ENCODE assay signal across 16 cellular contexts in the genomic region with DNA sequence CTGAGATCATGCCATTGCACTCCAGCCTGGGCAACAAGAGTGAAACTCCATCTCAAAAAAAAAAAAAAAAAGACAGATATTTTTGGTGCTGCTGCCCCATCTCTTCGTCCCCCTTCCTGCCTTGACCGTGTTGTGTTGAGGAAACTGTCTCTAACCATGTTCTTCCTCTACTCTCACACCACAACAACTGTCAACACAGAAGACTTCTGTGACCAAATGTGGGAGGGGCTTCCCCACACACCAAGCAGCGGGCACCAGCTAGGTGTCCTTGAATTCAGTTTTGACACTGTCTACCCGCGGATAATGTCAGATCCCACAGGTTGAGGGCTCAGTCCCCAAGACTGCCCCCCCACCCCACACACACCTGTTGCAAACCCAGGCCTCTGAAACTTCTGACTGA.
DNase-seq lines count a peak whose midpoint lies in the region; ATAC-seq, FAIRE-seq and TF ChIP-seq lines count a peak whose summit lies in the region.
"Had no signal": no experiment of that assay in that cellular context is flagged by ENCODE, and none has a peak within 500 bp of the region (broad histone marks: within the 10 kb centered on the region; RNA-seq: fewer than 3 reads in every experiment).

No MANE protein-coding gene starts in this region.

- CTCF ChIA-PET in CD4-positive, alpha-beta memory T cell (lab: Charles Lee; ENCODE audit: partially characterized antibody) = no interaction called here
- CTCF ChIA-PET in GM12878 (lab: Yijun Ruan, JAX) = no interaction called here

- H3K27me3 ChIP-seq in CD4-positive, alpha-beta memory T cell (ENCODE audit: insufficient read depth, low read length) = no peaks in the 10 kb centered on the region
- H3K27me3 ChIP-seq in GM12878 (replicated peaks in 1 of 2; ENCODE audit: control insufficient read depth in 2 of 2, insufficient read depth in 2 of 2, low read length in 1 of 2) = no peaks in the 10 kb centered on the region
- H3K27me3 ChIP-seq: SJSA1 had no signal

- no peaks in the 10 kb centered on the region for H3K79me2 ChIP-seq in GM12878 (ENCODE audit: control insufficient read depth, insufficient read depth, low read length)

- H3K4me3 ChIP-seq in CD4-positive, alpha-beta memory T cell (ENCODE audit: low read length in 2 of 2) = no peak overlapping the region
- H3K4me3 ChIP-seq in NB4 (ENCODE audit: low read depth, low read length) (no peak overlapping the region), GM12878 (no peak overlapping the region)
- H3K4me3 ChIP-seq: dorsolateral prefrontal cortex, heart left ventricle, SJSA1, thoracic aorta had no signal

- H3K4me1 ChIP-seq in CD4-positive, alpha-beta memory T cell (ENCODE audit: insufficient read depth, low read length) = peaks cover 9% of the 10 kb centered on the region
- peaks cover 14% of the 10 kb centered on the region for H3K4me1 ChIP-seq in GM12878 (ENCODE audit: control insufficient read depth, insufficient read depth, low read length)
- H3K4me1 ChIP-seq: heart left ventricle, SJSA1 had no signal

- POLR2A ChIA-PET in CD4-positive, alpha-beta memory T cell (lab: Charles Lee; ENCODE audit: partially characterized antibody) = interaction anchor here (1.0 to 2.5 kb wide), 2 partner anchors 26 to 32 kb away, joined by 3 to 12 read pairs; no protein-coding TSS in a partner anchor
- POLR2A ChIA-PET in GM12878 (lab: Charles Lee) = no interaction called here

- intact Hi-C loops in CD4-positive, alpha-beta memory T cell (cut with micrococcal nuclease) = no loop called here
- intact Hi-C loops in GM12878 (cut with micrococcal nuclease; ENCODE audit: unreplicated experiment) = no loop called here

- no peak for TF ChIP-seq CTCF in NB4 (IDR thresholded peaks at IDR 0.05; ENCODE audit: low read depth, low read length)
- no peak for TF ChIP-seq CTCF in GM12878 (IDR thresholded peaks at IDR 0.05 in 2 of 3, conservative IDR thresholded peaks at IDR 0.05 in 1 of 3; ENCODE audit: control insufficient read depth in 2 of 3, extremely low read depth in 1 of 3, insufficient read depth in 1 of 3, low read depth in 3 of 3, low read length in 3 of 3)

- H3K27ac Mint-ChIP-seq in CD4-positive, alpha-beta memory T cell = peak overlapping the region in 4 of 7 donors; percentile 0 to 64 (median 35)
- H3K27ac Mint-ChIP-seq: activated naive CD4-positive, alpha-beta T cell treated with anti-CD3 and anti-CD28 coated beads, Interleukin-2, amount 50 U/mL, for 24 hours had no signal

- 25% methylated on average over 5 of the region's 5 CpGs for WGBS in GM12878 (ENCODE audit: insufficient coverage, insufficient replicate concordance, low lambda C conversion rate, missing lambda C conversion rate)

- H3K4me3 Mint-ChIP-seq in CD4-positive, alpha-beta memory T cell = peak overlapping the region in 4 of 8 donors; percentile 3 to 53 (median 18)
- H3K4me3 Mint-ChIP-seq: activated naive CD4-positive, alpha-beta T cell treated with anti-CD3 and anti-CD28 coated beads, Interleukin-2, amount 50 U/mL, for 24 hours had no signal

- H3K9me3 Mint-ChIP-seq in CD4-positive, alpha-beta memory T cell = peaks cover 0 to 1% (median 0%) of the 10 kb centered on the region in 8 donors
- H3K9me3 Mint-ChIP-seq: activated naive CD4-positive, alpha-beta T cell treated with anti-CD3 and anti-CD28 coated beads, Interleukin-2, amount 50 U/mL, for 24 hours had no signal

- SMC1A ChIA-PET in GM12878 (lab: Charles Lee; ENCODE audit: uncharacterized antibody, unreplicated experiment) = no interaction called here

- FAIRE-seq in GM18507 (lab: Jason Lieb, UNC) (peak; percentile 83), GM12878 (lab: Jason Lieb, UNC) (no peak)
- FAIRE-seq: kidney, TTC549 had no signal

- ATAC-seq in GM12878 (peak; percentile 55), GM18858 (IDR thresholded peaks at IDR 0.05; ENCODE audit: unreplicated experiment) (no peak), HG02642 (IDR thresholded peaks at IDR 0.05; ENCODE audit: poor library complexity, unreplicated experiment) (no peak)
- ATAC-seq: heart left ventricle had no signal

- no peaks in the 10 kb centered on the region for H3K36me3 ChIP-seq in CD4-positive, alpha-beta memory T cell (ENCODE audit: insufficient read depth, low read length)
- H3K36me3 ChIP-seq in GM12878 (ENCODE audit: control insufficient read depth in 2 of 2, insufficient read depth in 2 of 2, low read length in 1 of 2) = no peaks in the 10 kb centered on the region
- H3K36me3 ChIP-seq: heart left ventricle, SJSA1, thoracic aorta had no signal

- no TSS peak for BruUV-seq in GM12878 (replicated peaks; lab: Mats Ljungman, UMichigan)

- TF ChIP-seq EP300 in GM12878 (IDR thresholded peaks at IDR 0.05; ENCODE audit: borderline replicate concordance in 1 of 2, control insufficient read depth in 1 of 2, low read depth in 2 of 2, low read length in 2 of 2) = no peak

- TF ChIP-seq POLR2A in NB4 (IDR thresholded peaks at IDR 0.05; ENCODE audit: extremely low read depth, insufficient read length) (no peak), GM12878 (IDR thresholded peaks at IDR 0.05; ENCODE audit: low read depth, low read length) (no peak)

- no peak overlapping the region for H2AFZ ChIP-seq in GM12878 (ENCODE audit: control insufficient read depth, low read depth, low read length)

- TF ChIP-seq RAD21 in GM12878 (IDR thresholded peaks at IDR 0.05; ENCODE audit: insufficient read depth, low read depth, low read length) = no peak

- peak in 2 of 5 donors; percentile 7 to 13 for DNase-seq in CD4-positive, alpha-beta memory T cell
- DNase-seq in GM18507 (ENCODE audit: extremely low spot score, insufficient read length, low read depth) (no peak), NB4 (ENCODE audit: low read depth) (peak; percentile 51), GM12878 (ENCODE audit: low read depth, low spot score) (peak; percentile 31), anterior cingulate cortex (lab: John Stamatoyannopoulos, UW) (no peak), NCI-H2171 (lab: John Stamatoyannopoulos, UW) (no peak)
- DNase-seq: dorsolateral prefrontal cortex, heart left ventricle, kidney, NCI-H1105 treated with DMSO at 0.1 percent for 48 hours had no signal

- H4K20me1 ChIP-seq in GM12878 (ENCODE audit: control insufficient read depth, insufficient read depth) = no peaks in the 10 kb centered on the region

- peaks cover 5 to 17% (median 9%) of the 10 kb centered on the region in 4 donors for H3K4me1 Mint-ChIP-seq in CD4-positive, alpha-beta memory T cell

- H3K4me2 ChIP-seq in GM12878 (ENCODE audit: control insufficient read depth, insufficient read depth) = no peak overlapping the region

- no peaks in the 10 kb centered on the region for H3K9me3 ChIP-seq in CD4-positive, alpha-beta memory T cell (ENCODE audit: control insufficient read depth in 1 of 2, low read length in 2 of 2)
- no peaks in the 10 kb centered on the region for H3K9me3 ChIP-seq in GM12878 (replicated peaks; ENCODE audit: control insufficient read depth, insufficient read depth, low read length)
- H3K9me3 ChIP-seq: heart left ventricle, SJSA1, thoracic aorta had no signal

- RAD21 ChIA-PET in GM12878 (lab: Charles Lee; ENCODE audit: unreplicated experiment) = no interaction called here

- no peak overlapping the region for H3K27ac ChIP-seq in CD4-positive, alpha-beta memory T cell (ENCODE audit: low read depth, low read length)
- no peak overlapping the region for H3K27ac ChIP-seq in GM12878 (ENCODE audit: control insufficient read depth, insufficient read depth)
- H3K27ac ChIP-seq: dorsolateral prefrontal cortex, heart left ventricle, SJSA1, thoracic aorta had no signal

- H3K36me3 Mint-ChIP-seq in CD4-positive, alpha-beta memory T cell = no peaks in the 10 kb centered on the region
- H3K36me3 Mint-ChIP-seq: activated naive CD4-positive, alpha-beta T cell treated with anti-CD3 and anti-CD28 coated beads, Interleukin-2, amount 50 U/mL, for 24 hours had no signal

- H3K9ac ChIP-seq in GM12878 (ENCODE audit: control insufficient read depth, insufficient read depth, low read length) = no peak overlapping the region

- H3K27me3 Mint-ChIP-seq in CD4-positive, alpha-beta memory T cell = no peaks in the 10 kb centered on the region
- H3K27me3 Mint-ChIP-seq: activated naive CD4-positive, alpha-beta T cell treated with anti-CD3 and anti-CD28 coated beads, Interleukin-2, amount 50 U/mL, for 24 hours had no signal

- in situ Hi-C loops in GM12878 (cut with MboI) = no loop called here

TF ChIP-seq in GM12878, 131 proteins besides CTCF, POLR2A, EP300 and RAD21 (continues in another document):
- TF ChIP-seq PML (IDR thresholded peaks at IDR 0.05; ENCODE audit: low read length) (no peak), RCOR1 (conservative IDR thresholded peaks at IDR 0.05; ENCODE audit: low read depth, low read length) (no peak), PAX8 (IDR thresholded peaks at IDR 0.05) (no peak), NFIC (IDR thresholded peaks at IDR 0.05; ENCODE audit: low read depth, low read length) (no peak)
- TF ChIP-seq, protein P1, sequence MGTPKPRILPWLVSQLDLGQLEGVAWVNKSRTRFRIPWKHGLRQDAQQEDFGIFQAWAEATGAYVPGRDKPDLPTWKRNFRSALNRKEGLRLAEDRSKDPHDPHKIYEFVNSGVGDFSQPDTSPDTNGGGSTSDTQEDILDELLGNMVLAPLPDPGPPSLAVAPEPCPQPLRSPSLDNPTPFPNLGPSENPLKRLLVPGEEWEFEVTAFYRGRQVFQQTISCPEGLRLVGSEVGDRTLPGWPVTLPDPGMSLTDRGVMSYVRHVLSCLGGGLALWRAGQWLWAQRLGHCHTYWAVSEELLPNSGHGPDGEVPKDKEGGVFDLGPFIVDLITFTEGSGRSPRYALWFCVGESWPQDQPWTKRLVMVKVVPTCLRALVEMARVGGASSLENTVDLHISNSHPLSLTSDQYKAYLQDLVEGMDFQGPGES (IDR thresholded peaks at IDR 0.05) = no peak
- TF ChIP-seq, protein P2, sequence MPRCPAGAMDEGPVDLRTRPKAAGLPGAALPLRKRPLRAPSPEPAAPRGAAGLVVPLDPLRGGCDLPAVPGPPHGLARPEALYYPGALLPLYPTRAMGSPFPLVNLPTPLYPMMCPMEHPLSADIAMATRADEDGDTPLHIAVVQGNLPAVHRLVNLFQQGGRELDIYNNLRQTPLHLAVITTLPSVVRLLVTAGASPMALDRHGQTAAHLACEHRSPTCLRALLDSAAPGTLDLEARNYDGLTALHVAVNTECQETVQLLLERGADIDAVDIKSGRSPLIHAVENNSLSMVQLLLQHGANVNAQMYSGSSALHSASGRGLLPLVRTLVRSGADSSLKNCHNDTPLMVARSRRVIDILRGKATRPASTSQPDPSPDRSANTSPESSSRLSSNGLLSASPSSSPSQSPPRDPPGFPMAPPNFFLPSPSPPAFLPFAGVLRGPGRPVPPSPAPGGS (IDR thresholded peaks at IDR 0.05; ENCODE audit: borderline replicate concordance, insufficient read depth, low read depth, low read length, poor library complexity, severe bottlenecking) = no peak

Comparison
In these comparisons a context has a peak if more than half of its experiments do, and no peak if none do; other contexts are left out.
1. DNase-seq: peak in NB4 (single experiment) and GM12878 (single experiment); none in GM18507 (single experiment), anterior cingulate cortex (0 of 58) and NCI-H2171 (single experiment).